1 cellular context compared by ENCODE assay signal in the genomic region with DNA sequence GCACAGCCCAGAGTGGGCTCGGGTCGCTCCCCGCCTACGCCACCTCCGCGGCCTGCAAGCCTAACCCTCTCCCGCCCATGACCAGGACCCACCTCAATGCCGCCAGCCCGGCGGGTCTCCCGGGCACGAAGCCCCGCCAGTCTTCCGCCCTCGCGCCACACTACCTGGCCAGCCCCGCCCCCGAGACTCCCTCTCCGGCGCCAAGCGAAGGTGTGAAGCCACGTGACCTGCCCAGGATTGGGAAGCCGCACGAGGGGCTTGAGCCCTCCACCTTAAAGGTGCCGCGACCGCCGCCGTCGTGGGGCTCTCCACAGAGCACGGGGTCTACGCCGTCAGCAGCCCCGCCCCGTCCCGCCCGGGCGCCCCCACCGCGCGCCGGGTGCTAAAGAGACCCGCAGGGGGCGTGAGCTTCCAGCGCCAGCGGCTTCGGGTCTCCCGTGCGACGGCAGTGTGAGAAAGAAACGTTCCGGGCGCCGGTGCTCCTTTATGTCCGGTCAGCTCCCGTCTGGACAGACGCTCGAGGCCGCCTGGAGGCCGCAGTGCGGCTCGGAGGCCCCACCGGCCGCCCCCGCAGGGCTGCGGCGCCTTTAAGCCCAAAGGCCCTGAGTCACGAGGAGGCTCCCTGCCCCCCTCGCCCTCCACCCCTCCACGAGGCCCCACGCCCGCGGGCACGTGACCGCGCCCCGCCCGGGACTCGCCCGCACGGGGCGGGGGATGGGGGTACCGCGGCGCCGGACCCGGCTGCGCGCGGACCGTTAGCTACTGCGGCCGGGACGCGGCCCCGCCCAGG.
TF ChIP-seq lines count a peak whose summit lies in the region.

A gene (minus strand): TSS at position 319 of the 790 bp plus-strand sequence. CDS start 18,904 bp downstream, outside the sequence.

TF ChIP-seq in K562, 482 proteins besides CTCF, POLR2A, EP300 and RAD21 (continued from another document and continues in another):
- TF ChIP-seq CHD2 (IDR thresholded peaks at IDR 0.05; ENCODE audit: low read depth, low read length) (no peak; the same call in 1 of the 2 replicates), TCF7 (IDR thresholded peaks at IDR 0.05; ENCODE audit: borderline replicate concordance) (no peak), HCFC1 (IDR thresholded peaks at IDR 0.05; ENCODE audit: low read depth, low read length) (peak; percentile 19; the same call in 1 of the 2 replicates), ZNF263 (CRISPR knock-in tag; IDR thresholded peaks at IDR 0.05; ENCODE audit: borderline replicate concordance) (peak; percentile 50), KDM4B (IDR thresholded peaks at IDR 0.05; ENCODE audit: borderline replicate concordance in 2 of 2, low read depth in 1 of 2) (no peak; a peak in 1 of 4 replicates), MTA3 (IDR thresholded peaks at IDR 0.05; ENCODE audit: borderline replicate concordance) (peak; percentile 73; the same call in 1 of the 2 replicates), HDAC8 (tag; IDR thresholded peaks at IDR 0.05) (0 out of 2 replicates have a peak, but pooled peaks have one; percentile 16), SRSF9 (IDR thresholded peaks at IDR 0.05; ENCODE audit: borderline replicate concordance, low read depth, low read length) (no peak), FOXJ3 (CRISPR knock-in tag; IDR thresholded peaks at IDR 0.05) (no peak), TCFL5 (CRISPR knock-in tag; conservative IDR thresholded peaks at IDR 0.05) (no peak), NELFE (IDR thresholded peaks at IDR 0.05; ENCODE audit: insufficient read depth, insufficient read length) (no peak), KLF1 (tag; IDR thresholded peaks at IDR 0.05) (peak; percentile 92), KDM5B (IDR thresholded peaks at IDR 0.05; ENCODE audit: insufficient replicate concordance, low read depth, low read length) (peak; percentile 25), TEAD4 (IDR thresholded peaks at IDR 0.05; ENCODE audit: low read length) (no peak; the same call in 1 of the 2 replicates), TEAD4 (CRISPR knock-in tag; IDR thresholded peaks at IDR 0.05; ENCODE audit: borderline replicate concordance) (peak; percentile 85; the same call in 1 of the 2 replicates), SLC30A9 (CRISPR knock-in tag; IDR thresholded peaks at IDR 0.05) (no peak), SIN3B (IDR thresholded peaks at IDR 0.05; ENCODE audit: low read depth) (peak; percentile 17; the same call in 1 of the 2 replicates), CREB1 (IDR thresholded peaks at IDR 0.05) (peak; percentile 40; the same call in 1 of the 2 replicates), CREB1 (CRISPR knock-in tag; IDR thresholded peaks at IDR 0.05) (peak; percentile 44; the same call in 1 of the 2 replicates), EWSR1 (IDR thresholded peaks at IDR 0.05; ENCODE audit: borderline replicate concordance, low read depth, partially characterized antibody) (no peak), HNRNPK (IDR thresholded peaks at IDR 0.05; ENCODE audit: low read depth, low read length, poor library complexity, severe bottlenecking) (peak; percentile 23), CBX3 (IDR thresholded peaks at IDR 0.05; ENCODE audit: borderline replicate concordance in 1 of 2, low read length in 2 of 2) (peak in 1 of 2 experiments; percentile 73; a peak in 1 of 3 replicates), ESRRA (IDR thresholded peaks at IDR 0.05; ENCODE audit: borderline replicate concordance, low read depth) (peak; percentile 43; the same call in 1 of the 2 replicates), CSDE1 (IDR thresholded peaks at IDR 0.05) (no peak), EP400 (IDR thresholded peaks at IDR 0.05) (peak; percentile 77; the same call in 1 of the 2 replicates), TOE1 (IDR thresholded peaks at IDR 0.05; ENCODE audit: borderline replicate concordance) (peak; percentile 81; the same call in 1 of the 2 replicates), TOE1 (CRISPR knock-in tag; IDR thresholded peaks at IDR 0.05; ENCODE audit: borderline replicate concordance, low read depth) (no peak), ZNF717 (CRISPR knock-in tag; IDR thresholded peaks at IDR 0.05) (no peak), SIX5 (IDR thresholded peaks at IDR 0.05; ENCODE audit: borderline replicate concordance in 1 of 2, insufficient read depth in 1 of 2, low read depth in 1 of 2, low read length in 2 of 2) (no peak), FOS (IDR thresholded peaks at IDR 0.05; ENCODE audit: extremely low read depth, insufficient read length) (no peak), MED1 (CRISPR knock-in tag; IDR thresholded peaks at IDR 0.05; ENCODE audit: borderline replicate concordance) (no peak), U2AF1 (optimal IDR thresholded peaks at IDR 0.05; ENCODE audit: low read depth, low read length) (peak; percentile 38), ESRRB (CRISPR knock-in tag; IDR thresholded peaks at IDR 0.05; ENCODE audit: borderline replicate concordance) (no peak), ZNF12 (CRISPR knock-in tag; IDR thresholded peaks at IDR 0.05) (0 out of 2 replicates have a peak, but pooled peaks have one; percentile 23)
- TF ChIP-seq, protein P1, sequence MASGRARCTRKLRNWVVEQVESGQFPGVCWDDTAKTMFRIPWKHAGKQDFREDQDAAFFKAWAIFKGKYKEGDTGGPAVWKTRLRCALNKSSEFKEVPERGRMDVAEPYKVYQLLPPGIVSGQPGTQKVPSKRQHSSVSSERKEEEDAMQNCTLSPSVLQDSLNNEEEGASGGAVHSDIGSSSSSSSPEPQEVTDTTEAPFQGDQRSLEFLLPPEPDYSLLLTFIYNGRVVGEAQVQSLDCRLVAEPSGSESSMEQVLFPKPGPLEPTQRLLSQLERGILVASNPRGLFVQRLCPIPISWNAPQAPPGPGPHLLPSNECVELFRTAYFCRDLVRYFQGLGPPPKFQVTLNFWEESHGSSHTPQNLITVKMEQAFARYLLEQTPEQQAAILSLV (tag; IDR thresholded peaks at IDR 0.05), result no peak
- TF ChIP-seq, protein P2, sequence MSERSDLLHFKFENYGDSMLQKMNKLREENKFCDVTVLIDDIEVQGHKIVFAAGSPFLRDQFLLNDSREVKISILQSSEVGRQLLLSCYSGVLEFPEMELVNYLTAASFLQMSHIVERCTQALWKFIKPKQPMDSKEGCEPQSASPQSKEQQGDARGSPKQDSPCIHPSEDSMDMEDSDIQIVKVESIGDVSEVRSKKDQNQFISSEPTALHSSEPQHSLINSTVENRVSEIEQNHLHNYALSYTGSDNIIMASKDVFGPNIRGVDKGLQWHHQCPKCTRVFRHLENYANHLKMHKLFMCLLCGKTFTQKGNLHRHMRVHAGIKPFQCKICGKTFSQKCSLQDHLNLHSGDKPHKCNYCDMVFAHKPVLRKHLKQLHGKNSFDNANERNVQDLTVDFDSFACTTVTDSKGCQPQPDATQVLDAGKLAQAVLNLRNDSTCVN (CRISPR knock-in tag; IDR thresholded peaks at IDR 0.05), result no peak
- TF ChIP-seq, protein P3, sequence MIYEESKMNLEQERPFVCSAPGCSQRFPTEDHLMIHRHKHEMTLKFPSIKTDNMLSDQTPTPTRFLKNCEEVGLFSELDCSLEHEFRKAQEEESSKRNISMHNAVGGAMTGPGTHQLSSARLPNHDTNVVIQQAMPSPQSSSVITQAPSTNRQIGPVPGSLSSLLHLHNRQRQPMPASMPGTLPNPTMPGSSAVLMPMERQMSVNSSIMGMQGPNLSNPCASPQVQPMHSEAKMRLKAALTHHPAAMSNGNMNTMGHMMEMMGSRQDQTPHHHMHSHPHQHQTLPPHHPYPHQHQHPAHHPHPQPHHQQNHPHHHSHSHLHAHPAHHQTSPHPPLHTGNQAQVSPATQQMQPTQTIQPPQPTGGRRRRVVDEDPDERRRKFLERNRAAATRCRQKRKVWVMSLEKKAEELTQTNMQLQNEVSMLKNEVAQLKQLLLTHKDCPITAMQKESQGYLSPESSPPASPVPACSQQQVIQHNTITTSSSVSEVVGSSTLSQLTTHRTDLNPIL (CRISPR knock-in tag; IDR thresholded peaks at IDR 0.05), result 0 out of 2 replicates have a peak, but pooled peaks have one; percentile 16
- TF ChIP-seq, protein P4, sequence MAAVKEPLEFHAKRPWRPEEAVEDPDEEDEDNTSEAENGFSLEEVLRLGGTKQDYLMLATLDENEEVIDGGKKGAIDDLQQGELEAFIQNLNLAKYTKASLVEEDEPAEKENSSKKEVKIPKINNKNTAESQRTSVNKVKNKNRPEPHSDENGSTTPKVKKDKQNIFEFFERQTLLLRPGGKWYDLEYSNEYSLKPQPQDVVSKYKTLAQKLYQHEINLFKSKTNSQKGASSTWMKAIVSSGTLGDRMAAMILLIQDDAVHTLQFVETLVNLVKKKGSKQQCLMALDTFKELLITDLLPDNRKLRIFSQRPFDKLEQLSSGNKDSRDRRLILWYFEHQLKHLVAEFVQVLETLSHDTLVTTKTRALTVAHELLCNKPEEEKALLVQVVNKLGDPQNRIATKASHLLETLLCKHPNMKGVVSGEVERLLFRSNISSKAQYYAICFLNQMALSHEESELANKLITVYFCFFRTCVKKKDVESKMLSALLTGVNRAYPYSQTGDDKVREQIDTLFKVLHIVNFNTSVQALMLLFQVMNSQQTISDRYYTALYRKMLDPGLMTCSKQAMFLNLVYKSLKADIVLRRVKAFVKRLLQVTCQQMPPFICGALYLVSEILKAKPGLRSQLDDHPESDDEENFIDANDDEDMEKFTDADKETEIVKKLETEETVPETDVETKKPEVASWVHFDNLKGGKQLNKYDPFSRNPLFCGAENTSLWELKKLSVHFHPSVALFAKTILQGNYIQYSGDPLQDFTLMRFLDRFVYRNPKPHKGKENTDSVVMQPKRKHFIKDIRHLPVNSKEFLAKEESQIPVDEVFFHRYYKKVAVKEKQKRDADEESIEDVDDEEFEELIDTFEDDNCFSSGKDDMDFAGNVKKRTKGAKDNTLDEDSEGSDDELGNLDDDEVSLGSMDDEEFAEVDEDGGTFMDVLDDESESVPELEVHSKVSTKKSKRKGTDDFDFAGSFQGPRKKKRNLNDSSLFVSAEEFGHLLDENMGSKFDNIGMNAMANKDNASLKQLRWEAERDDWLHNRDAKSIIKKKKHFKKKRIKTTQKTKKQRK (IDR thresholded peaks at IDR 0.05; ENCODE audit: borderline replicate concordance, low read depth, low read length), result no peak
- TF ChIP-seq, protein P5, sequence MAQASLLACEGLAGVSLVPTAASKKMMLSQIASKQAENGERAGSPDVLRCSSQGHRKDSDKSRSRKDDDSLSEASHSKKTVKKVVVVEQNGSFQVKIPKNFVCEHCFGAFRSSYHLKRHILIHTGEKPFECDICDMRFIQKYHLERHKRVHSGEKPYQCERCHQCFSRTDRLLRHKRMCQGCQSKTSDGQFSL (CRISPR knock-in tag; IDR thresholded peaks at IDR 0.05), result 0 out of 2 replicates have a peak, but pooled peaks have one; percentile 57
- TF ChIP-seq, protein P5 (tag; IDR thresholded peaks at IDR 0.05), result no peak; a peak in 1 of 4 replicates
- TF ChIP-seq, protein P6, sequence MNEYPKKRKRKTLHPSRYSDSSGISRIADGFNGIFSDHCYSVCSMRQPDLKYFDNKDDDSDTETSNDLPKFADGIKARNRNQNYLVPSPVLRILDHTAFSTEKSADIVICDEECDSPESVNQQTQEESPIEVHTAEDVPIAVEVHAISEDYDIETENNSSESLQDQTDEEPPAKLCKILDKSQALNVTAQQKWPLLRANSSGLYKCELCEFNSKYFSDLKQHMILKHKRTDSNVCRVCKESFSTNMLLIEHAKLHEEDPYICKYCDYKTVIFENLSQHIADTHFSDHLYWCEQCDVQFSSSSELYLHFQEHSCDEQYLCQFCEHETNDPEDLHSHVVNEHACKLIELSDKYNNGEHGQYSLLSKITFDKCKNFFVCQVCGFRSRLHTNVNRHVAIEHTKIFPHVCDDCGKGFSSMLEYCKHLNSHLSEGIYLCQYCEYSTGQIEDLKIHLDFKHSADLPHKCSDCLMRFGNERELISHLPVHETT (CRISPR knock-in tag; conservative IDR thresholded peaks at IDR 0.05 in 1 of 2, IDR thresholded peaks at IDR 0.05 in 1 of 2), result peak in 1 of 2 experiments; percentile 92; a peak in 2 of 4 replicates
- TF ChIP-seq, protein P7, sequence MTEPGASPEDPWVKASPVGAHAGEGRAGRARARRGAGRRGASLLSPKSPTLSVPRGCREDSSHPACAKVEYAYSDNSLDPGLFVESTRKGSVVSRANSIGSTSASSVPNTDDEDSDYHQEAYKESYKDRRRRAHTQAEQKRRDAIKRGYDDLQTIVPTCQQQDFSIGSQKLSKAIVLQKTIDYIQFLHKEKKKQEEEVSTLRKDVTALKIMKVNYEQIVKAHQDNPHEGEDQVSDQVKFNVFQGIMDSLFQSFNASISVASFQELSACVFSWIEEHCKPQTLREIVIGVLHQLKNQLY (CRISPR knock-in tag; conservative IDR thresholded peaks at IDR 0.05), result 0 out of 4 replicates have a peak, but pooled peaks of 1 of the 2 experiments have one; percentile 54
- TF ChIP-seq, protein P8, sequence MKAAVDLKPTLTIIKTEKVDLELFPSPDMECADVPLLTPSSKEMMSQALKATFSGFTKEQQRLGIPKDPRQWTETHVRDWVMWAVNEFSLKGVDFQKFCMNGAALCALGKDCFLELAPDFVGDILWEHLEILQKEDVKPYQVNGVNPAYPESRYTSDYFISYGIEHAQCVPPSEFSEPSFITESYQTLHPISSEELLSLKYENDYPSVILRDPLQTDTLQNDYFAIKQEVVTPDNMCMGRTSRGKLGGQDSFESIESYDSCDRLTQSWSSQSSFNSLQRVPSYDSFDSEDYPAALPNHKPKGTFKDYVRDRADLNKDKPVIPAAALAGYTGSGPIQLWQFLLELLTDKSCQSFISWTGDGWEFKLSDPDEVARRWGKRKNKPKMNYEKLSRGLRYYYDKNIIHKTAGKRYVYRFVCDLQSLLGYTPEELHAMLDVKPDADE (conservative IDR thresholded peaks at IDR 0.05; ENCODE audit: control insufficient read depth, low read depth, low read length), result 0 out of 2 replicates have a peak, but pooled peaks have one; percentile 14
- TF ChIP-seq, protein P9, sequence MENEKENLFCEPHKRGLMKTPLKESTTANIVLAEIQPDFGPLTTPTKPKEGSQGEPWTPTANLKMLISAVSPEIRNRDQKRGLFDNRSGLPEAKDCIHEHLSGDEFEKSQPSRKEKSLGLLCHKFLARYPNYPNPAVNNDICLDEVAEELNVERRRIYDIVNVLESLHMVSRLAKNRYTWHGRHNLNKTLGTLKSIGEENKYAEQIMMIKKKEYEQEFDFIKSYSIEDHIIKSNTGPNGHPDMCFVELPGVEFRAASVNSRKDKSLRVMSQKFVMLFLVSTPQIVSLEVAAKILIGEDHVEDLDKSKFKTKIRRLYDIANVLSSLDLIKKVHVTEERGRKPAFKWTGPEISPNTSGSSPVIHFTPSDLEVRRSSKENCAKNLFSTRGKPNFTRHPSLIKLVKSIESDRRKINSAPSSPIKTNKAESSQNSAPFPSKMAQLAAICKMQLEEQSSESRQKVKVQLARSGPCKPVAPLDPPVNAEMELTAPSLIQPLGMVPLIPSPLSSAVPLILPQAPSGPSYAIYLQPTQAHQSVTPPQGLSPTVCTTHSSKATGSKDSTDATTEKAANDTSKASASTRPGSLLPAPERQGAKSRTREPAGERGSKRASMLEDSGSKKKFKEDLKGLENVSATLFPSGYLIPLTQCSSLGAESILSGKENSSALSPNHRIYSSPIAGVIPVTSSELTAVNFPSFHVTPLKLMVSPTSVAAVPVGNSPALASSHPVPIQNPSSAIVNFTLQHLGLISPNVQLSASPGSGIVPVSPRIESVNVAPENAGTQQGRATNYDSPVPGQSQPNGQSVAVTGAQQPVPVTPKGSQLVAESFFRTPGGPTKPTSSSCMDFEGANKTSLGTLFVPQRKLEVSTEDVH (IDR thresholded peaks at IDR 0.05; ENCODE audit: low read depth, partially characterized antibody), result peak; percentile 33
